ENCODE assay signal across 8 cellular contexts in genomic region chr21:33801424-33802405, GRCh38.
A peak's percentile ranks its signal among the peaks of the same experiment; 100 is the strongest.
DNase-seq lines count a peak whose midpoint lies in the region; ATAC-seq and TF ChIP-seq lines count a peak whose summit lies in the region.

No MANE protein-coding gene starts in this region.

- intact Hi-C loops in activated naive CD4-positive, alpha-beta T cell treated with anti-CD3 and anti-CD28 coated beads for 36 hours (cut with micrococcal nuclease): no loop called here

- peak overlapping the region; percentile 79 for H3K27ac ChIP-seq in VCaP

- TF ChIP-seq CTCF in VCaP (conservative IDR thresholded peaks at IDR 0.05): no peak
- TF ChIP-seq CTCF in mesothelial cell of epicardium (IDR thresholded peaks at IDR 0.05; ENCODE audit: unreplicated experiment): no peak

- no peaks in the 10 kb centered on the region for H3K27me3 Mint-ChIP-seq in mesothelial cell of epicardium (ENCODE audit: low read depth)
- H3K27me3 Mint-ChIP-seq in activated naive CD4-positive, alpha-beta T cell treated with anti-CD3 and anti-CD28 coated beads for 36 hours (ENCODE audit: low read depth): no peaks in the 10 kb centered on the region

- DNase-seq in DMS 273 treated with DMSO at 0.1 percent for 48 hours (lab: John Stamatoyannopoulos, UW) (peak; percentile 75), NCI-H128 (lab: John Stamatoyannopoulos, UW; ENCODE audit: unreplicated experiment) (peak; percentile 78), mesothelial cell of epicardium (ENCODE audit: low spot score in 2 of 2, unreplicated experiment in 2 of 2) (no peak), GM19240 (ENCODE audit: insufficient read length, low spot score) (no peak), OCI-M1 (lab: John Stamatoyannopoulos, UW) (no peak)
- no peak for DNase-seq in activated naive CD4-positive, alpha-beta T cell treated with anti-CD3 and anti-CD28 coated beads for 36 hours

- peaks cover 29% of the 10 kb centered on the region for H3K36me3 Mint-ChIP-seq in mesothelial cell of epicardium
- no peaks in the 10 kb centered on the region for H3K36me3 Mint-ChIP-seq in activated naive CD4-positive, alpha-beta T cell treated with anti-CD3 and anti-CD28 coated beads for 36 hours (ENCODE audit: low read depth)

- H3K9me3 Mint-ChIP-seq in mesothelial cell of epicardium: peaks cover 4% of the 10 kb centered on the region
- no peaks in the 10 kb centered on the region for H3K9me3 Mint-ChIP-seq in activated naive CD4-positive, alpha-beta T cell treated with anti-CD3 and anti-CD28 coated beads for 36 hours

- peaks cover 7% of the 10 kb centered on the region for H3K4me1 Mint-ChIP-seq in mesothelial cell of epicardium
- no peaks in the 10 kb centered on the region for H3K4me1 Mint-ChIP-seq in activated naive CD4-positive, alpha-beta T cell treated with anti-CD3 and anti-CD28 coated beads for 36 hours (ENCODE audit: low read depth)

- H3K4me3 Mint-ChIP-seq in mesothelial cell of epicardium: no peak overlapping the region
- no peak overlapping the region for H3K4me3 Mint-ChIP-seq in activated naive CD4-positive, alpha-beta T cell treated with anti-CD3 and anti-CD28 coated beads for 36 hours

- peak overlapping the region; percentile 32 for H3K27ac Mint-ChIP-seq in mesothelial cell of epicardium
- H3K27ac Mint-ChIP-seq in activated naive CD4-positive, alpha-beta T cell treated with anti-CD3 and anti-CD28 coated beads for 36 hours: no peak overlapping the region

- CTCF ChIA-PET in activated naive CD4-positive, alpha-beta T cell treated with anti-CD3 and anti-CD28 coated beads for 36 hours (lab: Charles Lee): interaction anchor here (0.7 kb wide), 1 partner anchor 50 kb away, joined by 3 read pairs; no protein-coding TSS in a partner anchor

- ATAC-seq in GM21825 (IDR thresholded peaks at IDR 0.05; ENCODE audit: unreplicated experiment): no peak

Comparison
In these comparisons a context has a peak if more than half of its experiments do, and no peak if none do; other contexts are left out.
1. DNase-seq: peak in DMS 273 treated with DMSO at 0.1 percent for 48 hours (single experiment) and NCI-H128 (single experiment); none in mesothelial cell of epicardium (0 of 2), GM19240 (single experiment), activated naive CD4-positive, alpha-beta T cell treated with anti-CD3 and anti-CD28 coated beads for 36 hours (single experiment) and OCI-M1 (single experiment).